Comparison of ENCODE assay signal across 27 cellular contexts in genomic region chr7:7317850-7318249, GRCh38.
"Had no signal": no experiment of that assay in that cellular context is flagged by ENCODE, and none has a peak within 500 bp of the region (broad histone marks: within the 10 kb centered on the region; RNA-seq: fewer than 3 reads in every experiment).

No MANE protein-coding gene starts in this region.

- H3K4me3 ChIP-seq: colonic mucosa, coronary artery, dorsolateral prefrontal cortex, esophagus muscularis mucosa, esophagus squamous epithelium, gastrocnemius medialis, gastroesophageal sphincter, heart left ventricle had no signal

- ATAC-seq: effector memory CD8-positive, alpha-beta T cell; esophagus mucosa; foreskin keratinocyte; gastrocnemius medialis; gastroesophageal sphincter; heart left ventricle had no signal

- H3K4me1 ChIP-seq: colonic mucosa, esophagus muscularis mucosa, foreskin keratinocyte, gastroesophageal sphincter, heart left ventricle had no signal

- H3K27me3 ChIP-seq: colonic mucosa, esophagus squamous epithelium, gastrocnemius medialis, gastroesophageal sphincter, heart left ventricle had no signal

- H3K9me3 ChIP-seq: colonic mucosa, esophagus muscularis mucosa, esophagus squamous epithelium, gastrocnemius medialis, gastroesophageal sphincter, heart left ventricle had no signal

- H3K36me3 ChIP-seq: colonic mucosa, esophagus muscularis mucosa, esophagus squamous epithelium, gastrocnemius medialis, gastroesophageal sphincter, heart left ventricle had no signal

- FAIRE-seq: colon, endometrium, endothelial cell of umbilical vein, frontal cortex had no signal

- H3K27ac ChIP-seq: colonic mucosa, coronary artery, dorsolateral prefrontal cortex, epithelial cell of prostate, esophagus muscularis mucosa, esophagus squamous epithelium, foreskin keratinocyte, gastrocnemius medialis, gastroesophageal sphincter, heart left ventricle had no signal

- DNase-seq: colonic mucosa; cortex of kidney; dermis blood vessel endothelial cell; dorsolateral prefrontal cortex; effector CD4-positive, alpha-beta T cell; effector CD8-positive, alpha-beta T cell; effector memory CD4-positive, alpha-beta T cell; effector memory CD8-positive, alpha-beta T cell; endodermal cell; erythroblast; esophagus squamous epithelium; foreskin fibroblast; foreskin keratinocyte; foreskin melanocyte; gastrocnemius medialis; glutamatergic neuron; head of caudate nucleus; heart left ventricle had no signal
